In the genomic region with DNA sequence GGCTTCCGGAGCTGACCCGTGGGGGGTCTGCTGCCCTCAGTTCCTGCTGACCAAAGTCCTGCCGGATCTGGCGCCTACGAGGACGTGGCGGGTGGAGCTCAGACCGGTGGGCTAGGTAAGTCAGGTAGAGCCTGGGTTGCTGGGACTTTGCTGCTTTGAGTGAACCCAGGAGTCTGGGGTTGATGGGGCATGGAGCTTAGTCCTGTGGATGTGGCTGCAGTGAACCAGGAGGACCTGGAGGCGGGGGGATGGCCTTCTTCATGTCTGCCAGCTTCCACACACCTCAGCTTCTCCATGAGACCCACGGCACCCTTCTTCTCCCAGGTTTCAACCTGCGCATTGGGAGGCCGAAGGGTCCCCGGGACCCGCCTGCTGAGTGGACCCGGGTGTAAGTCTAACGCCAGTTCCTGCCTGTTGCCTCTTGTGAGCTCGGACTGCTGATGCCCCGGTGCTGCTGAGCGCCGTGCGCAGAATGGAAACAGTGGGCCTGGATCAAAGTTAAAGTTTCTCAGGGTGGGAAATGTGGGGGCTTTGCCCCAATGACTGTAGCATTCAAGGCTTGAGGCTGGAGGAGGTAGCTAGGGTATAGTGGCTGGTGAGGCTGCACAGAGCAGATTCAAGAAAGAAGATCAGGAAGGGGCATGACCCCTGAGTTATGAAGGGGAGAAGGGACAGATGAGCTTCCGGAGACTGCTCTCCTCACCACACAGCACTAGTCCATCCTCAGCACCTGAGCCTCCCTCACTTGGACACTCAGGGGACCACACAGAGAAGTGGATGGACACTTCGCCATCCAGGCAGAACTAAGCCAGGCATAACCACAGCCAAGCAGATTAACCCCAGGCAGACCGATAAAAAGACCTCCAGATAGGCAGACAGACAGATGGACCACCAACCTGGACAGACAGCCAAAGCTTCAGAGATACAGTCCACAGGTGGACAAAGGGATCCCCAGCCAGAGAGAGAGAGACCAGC, we compare ENCODE assay signal across 7 cellular contexts. TPM values are rescaled to one million over a fixed set of nuclear protein-coding genes. Genes with fewer than 3 reads are reported as not detected.
A peak's percentile ranks its signal among the peaks of the same experiment; 100 is the strongest.
DNase-seq lines count a peak whose midpoint lies in the region; ATAC-seq and TF ChIP-seq lines count a peak whose summit lies in the region.

No MANE protein-coding gene starts in this region.

- peak overlapping the region; percentile 84 for H3K4me3 Mint-ChIP-seq in progenitor cell of endocrine pancreas (ENCODE audit: low read depth)

- H3K4me3 ChIP-seq in OCI-LY1 (ENCODE audit: low read depth, low read length, poor library complexity, severe bottlenecking) = peak overlapping the region; percentile 87
- peak overlapping the region; percentile 96 for H3K4me3 ChIP-seq in epithelial cell of proximal tubule (ENCODE audit: low read depth, low read length)

- no peaks in the 10 kb centered on the region for H4K20me1 ChIP-seq in OCI-LY1 (ENCODE audit: insufficient read depth, low read length)

- H3K9me2 ChIP-seq in OCI-LY1 (ENCODE audit: low read depth, low read length) = no peaks in the 10 kb centered on the region

- H3K36me3 ChIP-seq in OCI-LY1 (ENCODE audit: insufficient read depth, low read length) = peaks cover 65% of the 10 kb centered on the region

- peak overlapping the region; percentile 98 for H3K9ac ChIP-seq in OCI-LY1 (ENCODE audit: low read length)

- peaks cover 12% of the 10 kb centered on the region for H3K79me2 ChIP-seq in OCI-LY1 (ENCODE audit: insufficient read depth, low read length)

- H3K27ac ChIP-seq in OCI-LY1 (ENCODE audit: low read depth, low read length, poor library complexity, severe bottlenecking) = peak overlapping the region; percentile 92

- peak overlapping the region; percentile 84 for H3K4me2 ChIP-seq in OCI-LY1 (ENCODE audit: low read length)

- DNase-seq in epithelial cell of proximal tubule (ENCODE audit: low read depth) = no peak
- no peak for DNase-seq in progenitor cell of endocrine pancreas (ENCODE audit: low spot score, unreplicated experiment)
- no peak for DNase-seq in NCI-H2196 treated with DMSO at 0.1 percent for 48 hours (lab: John Stamatoyannopoulos, UW; ENCODE audit: unreplicated experiment)

- no peaks in the 10 kb centered on the region for H3K9me3 ChIP-seq in OCI-LY1 (ENCODE audit: low read length)

- no peaks in the 10 kb centered on the region for H3K27me3 ChIP-seq in OCI-LY1 (ENCODE audit: insufficient read depth, low read length)

- TF ChIP-seq CTCF in OCI-LY1 (IDR thresholded peaks at IDR 0.05; ENCODE audit: low read length) (no peak), epithelial cell of proximal tubule (conservative IDR thresholded peaks at IDR 0.05; ENCODE audit: low read depth, low read length) (no peak), progenitor cell of endocrine pancreas (IDR thresholded peaks at IDR 0.05; ENCODE audit: unreplicated experiment) (no peak)

- peaks cover 6% of the 10 kb centered on the region; the same call in 1 of the 2 replicates for H3F3A ChIP-seq in OCI-LY1 (ENCODE audit: insufficient read depth, low read length)

- H3K36me3 Mint-ChIP-seq in progenitor cell of endocrine pancreas (ENCODE audit: insufficient read depth) = peaks cover 9% of the 10 kb centered on the region

- ATAC-seq in GM21515 (IDR thresholded peaks at IDR 0.05; ENCODE audit: unreplicated experiment) = peak; percentile 2
- ATAC-seq in HG03097 (IDR thresholded peaks at IDR 0.05; ENCODE audit: low FRiP score, unreplicated experiment) = no peak
- ATAC-seq in GM18861 (IDR thresholded peaks at IDR 0.05; ENCODE audit: unreplicated experiment) = no peak

- peaks cover 84% of the 10 kb centered on the region for H3K4me1 ChIP-seq in OCI-LY1 (ENCODE audit: insufficient read depth, low read length, severe bottlenecking)

- no peaks in the 10 kb centered on the region for H3K9me3 Mint-ChIP-seq in progenitor cell of endocrine pancreas (ENCODE audit: low read depth)

- H3K27ac Mint-ChIP-seq in progenitor cell of endocrine pancreas = peak overlapping the region; percentile 83

- peaks cover 12% of the 10 kb centered on the region for H3K4me1 Mint-ChIP-seq in progenitor cell of endocrine pancreas (ENCODE audit: low read depth)

- no peak overlapping the region for H2AFZ ChIP-seq in OCI-LY1 (ENCODE audit: low read length)

- peaks cover 3% of the 10 kb centered on the region for H3K27me3 Mint-ChIP-seq in progenitor cell of endocrine pancreas

RNA-seq across cellular contexts. Expression of a gene that starts 17.3 kb away (rescaled TPM):
- total RNA-seq in epithelial cell of proximal tubule (18.7 and 23.8 TPM in 2 replicates), progenitor cell of endocrine pancreas (47.5 and 50.0 TPM in 2 replicates)

RNA-seq across cellular contexts. Expression of a gene that starts 30.4 kb away (rescaled TPM):
- total RNA-seq in epithelial cell of proximal tubule (134 and 219 TPM in 2 replicates), progenitor cell of endocrine pancreas (43.0 and 44.8 TPM in 2 replicates)
